ENCODE assay signal across 1 cellular context in genomic region chr14:100734031-100734990, GRCh38.
TF ChIP-seq lines count a peak whose summit lies in the region.

No MANE protein-coding gene starts in this region.

TF ChIP-seq in H1, 55 proteins besides CTCF, POLR2A, EP300 and RAD21:
- TF ChIP-seq RNF2 (IDR thresholded peaks at IDR 0.05; ENCODE audit: borderline replicate concordance, low read depth, low read length, missing control alignments, poor library complexity, severe bottlenecking) (no peak), TBP (IDR thresholded peaks at IDR 0.05; ENCODE audit: low read depth, low read length) (no peak), POU5F1 (IDR thresholded peaks at IDR 0.05; ENCODE audit: low read depth, low read length) (no peak), TAF7 (optimal IDR thresholded peaks at IDR 0.05; ENCODE audit: borderline replicate concordance, low read depth, low read length) (no peak)
TF ChIP-seq in H1: peak in this region for 0.
